ENCODE assay signal across 9 cellular contexts in the genomic region with DNA sequence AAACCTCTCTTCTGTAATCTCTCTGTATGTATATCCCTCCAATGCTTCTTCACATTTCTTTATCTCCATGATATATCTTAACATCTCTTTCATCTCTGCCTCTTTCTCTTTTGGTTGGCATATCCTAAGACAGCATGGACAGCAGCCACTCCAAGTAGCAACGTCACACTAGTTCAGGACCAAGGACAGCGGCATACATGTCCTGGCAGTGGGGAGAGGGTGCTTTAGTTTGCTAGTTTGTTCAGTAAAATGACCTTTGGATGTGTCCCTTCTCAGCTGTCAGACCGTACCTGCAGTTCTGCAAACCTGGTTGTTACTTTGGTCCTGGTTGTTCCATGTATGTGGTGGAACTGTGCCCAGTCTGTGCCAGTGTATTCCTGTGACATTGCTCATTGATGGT.
A peak's percentile ranks its signal among the peaks of the same experiment; 100 is the strongest.
DNase-seq lines count a peak whose midpoint lies in the region; ATAC-seq and TF ChIP-seq lines count a peak whose summit lies in the region.
"Had no signal": no experiment of that assay in that cellular context is flagged by ENCODE, and none has a peak within 500 bp of the region (broad histone marks: within the 10 kb centered on the region; RNA-seq: fewer than 3 reads in every experiment).

No MANE protein-coding gene starts in this region.

- no peak overlapping the region for H3K4me3 ChIP-seq in neural progenitor cell
- H3K4me3 ChIP-seq: Peyer's patch had no signal

- H3K9me3 ChIP-seq in neural progenitor cell (ENCODE audit: low read depth) = no peaks in the 10 kb centered on the region
- H3K9me3 ChIP-seq: Peyer's patch had no signal

- H2AFZ ChIP-seq in neural progenitor cell (replicated peaks) = no peak overlapping the region

- H3F3A ChIP-seq in neural progenitor cell (ENCODE audit: low read depth) = no peaks in the 10 kb centered on the region

- no peak overlapping the region for H3K9ac ChIP-seq in neural progenitor cell

- H3K4me2 ChIP-seq in neural progenitor cell = no peak overlapping the region

- H3K79me2 ChIP-seq in neural progenitor cell (ENCODE audit: low read depth) = no peaks in the 10 kb centered on the region

- H3K27me3 ChIP-seq in neural progenitor cell = no peaks in the 10 kb centered on the region
- H3K27me3 ChIP-seq: Peyer's patch had no signal

- H4K20me1 ChIP-seq in neural progenitor cell (ENCODE audit: low read depth) = peaks cover 47% of the 10 kb centered on the region

- ATAC-seq in stimulated activated effector memory CD8-positive, alpha-beta T cell treated with anti-CD3 and anti-CD28 coated beads, Interleukin-12 subunit alpha, Interleukin-12 subunit beta, amount 100 ng/mL, for 72 hours = no peak
- no peak for ATAC-seq in HG03159 (IDR thresholded peaks at IDR 0.05; ENCODE audit: unreplicated experiment)
- no peak for ATAC-seq in HG03025 (IDR thresholded peaks at IDR 0.05; ENCODE audit: low FRiP score, unreplicated experiment)

- H3K27ac Mint-ChIP-seq in endothelial cell (ENCODE audit: unreplicated experiment) = no peak overlapping the region
- H3K27ac Mint-ChIP-seq in neural progenitor cell = no peak overlapping the region
- H3K27ac Mint-ChIP-seq in stimulated activated effector memory CD8-positive, alpha-beta T cell treated with anti-CD3 and anti-CD28 coated beads, Interleukin-12 subunit alpha, Interleukin-12 subunit beta, amount 100 ng/mL, for 72 hours = no peak overlapping the region

- no peaks in the 10 kb centered on the region for H3K9me3 Mint-ChIP-seq in endothelial cell (ENCODE audit: unreplicated experiment)
- no peaks in the 10 kb centered on the region for H3K9me3 Mint-ChIP-seq in neural progenitor cell
- H3K9me3 Mint-ChIP-seq in stimulated activated effector memory CD8-positive, alpha-beta T cell treated with anti-CD3 and anti-CD28 coated beads, Interleukin-12 subunit alpha, Interleukin-12 subunit beta, amount 100 ng/mL, for 72 hours = peaks cover 4% of the 10 kb centered on the region

- DNase-seq in GM20000 (ENCODE audit: low spot score) (peak; percentile 35), NCI-H460 (ENCODE audit: extremely low read depth, low read depth) (peak; percentile 69), endothelial cell (ENCODE audit: low spot score) (peak; percentile 72), neural progenitor cell (ENCODE audit: low spot score) (peak; percentile 87), NCI-H2107 (lab: John Stamatoyannopoulos, UW) (no peak)
- no peak for DNase-seq in stimulated activated effector memory CD8-positive, alpha-beta T cell treated with anti-CD3 and anti-CD28 coated beads, Interleukin-12 subunit alpha, Interleukin-12 subunit beta, amount 100 ng/mL, for 72 hours (ENCODE audit: low spot score in 2 of 2)

- H3K4me1 ChIP-seq in neural progenitor cell = no peaks in the 10 kb centered on the region
- H3K4me1 ChIP-seq: Peyer's patch had no signal

- H3K27ac ChIP-seq in neural progenitor cell = no peak overlapping the region
- H3K27ac ChIP-seq: Peyer's patch had no signal

- TF ChIP-seq CTCF in GM20000 (IDR thresholded peaks at IDR 0.05; ENCODE audit: extremely low read depth, missing control alignments) (no peak), endothelial cell (IDR thresholded peaks at IDR 0.05; ENCODE audit: unreplicated experiment) (no peak), neural progenitor cell (IDR thresholded peaks at IDR 0.05) (no peak)

- H3K4me3 Mint-ChIP-seq in endothelial cell (ENCODE audit: unreplicated experiment) = no peak overlapping the region
- H3K4me3 Mint-ChIP-seq in neural progenitor cell = no peak overlapping the region
- H3K4me3 Mint-ChIP-seq in stimulated activated effector memory CD8-positive, alpha-beta T cell treated with anti-CD3 and anti-CD28 coated beads, Interleukin-12 subunit alpha, Interleukin-12 subunit beta, amount 100 ng/mL, for 72 hours = no peak overlapping the region

- no peaks in the 10 kb centered on the region for H3K36me3 ChIP-seq in neural progenitor cell
- H3K36me3 ChIP-seq: Peyer's patch had no signal

- H3K36me3 Mint-ChIP-seq in endothelial cell (ENCODE audit: low read depth, unreplicated experiment) = peaks cover 6% of the 10 kb centered on the region
- H3K36me3 Mint-ChIP-seq in neural progenitor cell = no peaks in the 10 kb centered on the region
- H3K36me3 Mint-ChIP-seq in stimulated activated effector memory CD8-positive, alpha-beta T cell treated with anti-CD3 and anti-CD28 coated beads, Interleukin-12 subunit alpha, Interleukin-12 subunit beta, amount 100 ng/mL, for 72 hours = no peaks in the 10 kb centered on the region

- H3K4me1 Mint-ChIP-seq in endothelial cell (ENCODE audit: unreplicated experiment) (peaks cover 33% of the 10 kb centered on the region), neural progenitor cell (no peaks in the 10 kb centered on the region)
- no peaks in the 10 kb centered on the region for H3K4me1 Mint-ChIP-seq in stimulated activated effector memory CD8-positive, alpha-beta T cell treated with anti-CD3 and anti-CD28 coated beads, Interleukin-12 subunit alpha, Interleukin-12 subunit beta, amount 100 ng/mL, for 72 hours

- H3K27me3 Mint-ChIP-seq in endothelial cell (ENCODE audit: unreplicated experiment) (peaks cover 3% of the 10 kb centered on the region), neural progenitor cell (ENCODE audit: insufficient read depth, low read depth) (no peaks in the 10 kb centered on the region)

Comparison
In these comparisons a context has a peak if more than half of its experiments do, and no peak if none do; other contexts are left out.
1. DNase-seq: peak in GM20000 (single experiment), NCI-H460 (single experiment), endothelial cell (single experiment) and neural progenitor cell (single experiment); none in stimulated activated effector memory CD8-positive, alpha-beta T cell treated with anti-CD3 and anti-CD28 coated beads, Interleukin-12 subunit alpha, Interleukin-12 subunit beta, amount 100 ng/mL, for 72 hours (0 of 2) and NCI-H2107 (single experiment).